Comparison of ENCODE assay signal across 8 cellular contexts in the genomic region with DNA sequence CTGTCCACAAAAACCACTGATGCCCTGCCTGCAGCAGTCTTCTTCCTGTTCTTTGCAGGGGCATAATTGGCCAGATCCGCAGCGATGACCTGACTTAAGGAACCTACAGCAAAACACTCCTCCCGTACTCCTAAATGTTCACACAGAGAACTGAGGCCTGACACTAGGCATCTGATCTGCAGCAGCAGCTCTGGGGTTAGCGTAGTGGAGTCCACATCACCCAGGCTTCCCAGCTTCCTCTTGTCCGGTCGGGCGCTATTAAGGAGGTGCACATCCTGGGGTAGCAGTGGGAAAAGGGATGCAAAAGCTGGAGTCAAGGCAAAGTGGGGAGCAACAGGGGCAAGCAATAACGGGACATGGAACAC. TPM values are rescaled to one million over a fixed set of nuclear protein-coding genes. Genes with fewer than 3 reads are reported as not detected.
DNase-seq lines count a peak whose midpoint lies in the region; ATAC-seq and TF ChIP-seq lines count a peak whose summit lies in the region.

No MANE protein-coding gene starts in this region.

- POLR2A ChIA-PET in PC-3 (lab: Charles Lee; ENCODE audit: unreplicated experiment) = no interaction called here

- peak overlapping the region; percentile 92 for H3K4me2 ChIP-seq in PC-3 (ENCODE audit: low read length)

- peak; percentile 10 for ATAC-seq in HG02885 (IDR thresholded peaks at IDR 0.05; ENCODE audit: poor library complexity, unreplicated experiment)
- peak; percentile 56 for ATAC-seq in PC-3
- no peak for ATAC-seq in lung (ENCODE audit: insufficient read depth, low FRiP score)
- peak; percentile 30 to 65 for ATAC-seq in upper lobe of left lung (ENCODE audit: low FRiP score in 2 of 2)
- ATAC-seq in HG02884 (IDR thresholded peaks at IDR 0.05; ENCODE audit: unreplicated experiment) = no peak

- H3K36me3 Mint-ChIP-seq in activated CD4-positive, alpha-beta T cell treated with anti-CD3 and anti-CD28 coated beads, Interleukin-2, amount 10 ng/mL, durations not matched to agents 24 days and 14 days (ENCODE audit: low read depth) = peaks cover 21% of the 10 kb centered on the region

- H3K27ac Mint-ChIP-seq in activated CD4-positive, alpha-beta T cell treated with anti-CD3 and anti-CD28 coated beads, Interleukin-2, amount 10 ng/mL, durations not matched to agents 24 days and 14 days = peak overlapping the region; percentile 95

- peak overlapping the region; percentile 95 for H3K4me3 ChIP-seq in PC-3 (ENCODE audit: low read length)
- H3K4me3 ChIP-seq in lung = peak overlapping the region; percentile 93
- H3K4me3 ChIP-seq in upper lobe of left lung = peak overlapping the region; percentile 80 to 97 (median 82)

- DNase-seq in activated CD4-positive, alpha-beta T cell treated with anti-CD3 and anti-CD28 coated beads, Interleukin-2, amount 10 ng/mL, durations not matched to agents 24 days and 14 days = peak; percentile 72
- no peak for DNase-seq in activated CD4-positive, alpha-beta T cell treated with anti-CD3 and anti-CD28 coated beads, Interleukin-2, amount 50 U/mL, for 4 hours
- peak; percentile 47 for DNase-seq in PC-3
- peak; percentile 32 for DNase-seq in cerebellar cortex (ENCODE audit: low spot score)
- DNase-seq in lung (ENCODE audit: low spot score) = no peak
- DNase-seq in upper lobe of left lung = peak in 1 of 2 donors; percentile 23

- H3K9me3 Mint-ChIP-seq in activated CD4-positive, alpha-beta T cell treated with anti-CD3 and anti-CD28 coated beads, Interleukin-2, amount 10 ng/mL, durations not matched to agents 24 days and 14 days = peaks cover 14% of the 10 kb centered on the region

- no peak for TF ChIP-seq POLR2A in upper lobe of left lung (IDR thresholded peaks at IDR 0.05)

- peaks cover 57% of the 10 kb centered on the region for H3K79me2 ChIP-seq in PC-3 (ENCODE audit: low read length)

- H3K27ac ChIP-seq in PC-3 (ENCODE audit: low read length) (0 out of 2 replicates have a peak overlapping the region, but pooled peaks have one; percentile 51), lung (ENCODE audit: low read depth in 1 of 2, low read length in 1 of 2) (peak overlapping the region in 1 of 2 donors; percentile 75), upper lobe of left lung (peak overlapping the region; percentile 41 to 74 (median 56))

- CTCF ChIA-PET in PC-3 (lab: Charles Lee) = no interaction called here

- no peaks in the 10 kb centered on the region for H3F3A ChIP-seq in PC-3 (ENCODE audit: low read length, unreplicated experiment)

- peaks cover 14% of the 10 kb centered on the region for H3K27me3 Mint-ChIP-seq in activated CD4-positive, alpha-beta T cell treated with anti-CD3 and anti-CD28 coated beads, Interleukin-2, amount 10 ng/mL, durations not matched to agents 24 days and 14 days

- peaks cover 8% of the 10 kb centered on the region for H4K20me1 ChIP-seq in PC-3 (ENCODE audit: low read length)

- peaks cover 39% of the 10 kb centered on the region for H3K4me1 Mint-ChIP-seq in activated CD4-positive, alpha-beta T cell treated with anti-CD3 and anti-CD28 coated beads, Interleukin-2, amount 10 ng/mL, durations not matched to agents 24 days and 14 days

- TF ChIP-seq CTCF in PC-3 (conservative IDR thresholded peaks at IDR 0.05; ENCODE audit: low read depth, low read length) (no peak), lung (IDR thresholded peaks at IDR 0.05; ENCODE audit: control extremely low read depth, extremely low read depth) (no peak), upper lobe of left lung (IDR thresholded peaks at IDR 0.05) (no peak)

- intact Hi-C loops in activated CD4-positive, alpha-beta T cell treated with anti-CD3 and anti-CD28 coated beads, Interleukin-2, amount 10 ng/mL, durations not matched to agents 24 days and 14 days (cut with micrococcal nuclease) = loop anchor here (5.0 to 10.0 kb wide), 3 partner anchors 350 to 1523 kb away; partner anchors contain the start of gene DCUN1D4
- intact Hi-C loops in PC-3 (cut with micrococcal nuclease) = loop anchor here (10.0 kb wide), 2 partner anchors 350 to 700 kb away; partner anchors contain the start of gene CHIC2

- no peaks in the 10 kb centered on the region for H3K9me2 ChIP-seq in PC-3 (replicated peaks; ENCODE audit: low read length)

- H3K9me3 ChIP-seq in PC-3 (ENCODE audit: low read length) (no peaks in the 10 kb centered on the region), lung (ENCODE audit: control insufficient read depth in 2 of 2, insufficient read depth in 1 of 2, low read length in 1 of 2) (no peaks in the 10 kb centered on the region), upper lobe of left lung (no peaks in the 10 kb centered on the region)

- H3K4me1 ChIP-seq in PC-3 (ENCODE audit: insufficient read depth, low read length) (peaks cover 34% of the 10 kb centered on the region), lung (ENCODE audit: control insufficient read depth in 2 of 2, insufficient read depth in 2 of 2, low read length in 2 of 2) (peaks cover 5 to 12% of the 10 kb centered on the region in 2 donors), upper lobe of left lung (peaks cover 19 to 30% (median 25%) of the 10 kb centered on the region in 4 donors)

- 1% methylated on average over 8 of the region's 8 CpGs for WGBS in lung, 2 donors
- 2% methylated on average over 4 to 8 of the region's 8 CpGs for WGBS in upper lobe of left lung, 2 donors

- H3K36me3 ChIP-seq in PC-3 (ENCODE audit: low read depth, low read length) (no peaks in the 10 kb centered on the region), lung (ENCODE audit: control insufficient read depth in 2 of 2, insufficient read depth in 2 of 2, low read length in 2 of 2) (no peaks in the 10 kb centered on the region), upper lobe of left lung (no peaks in the 10 kb centered on the region)

- H3K4me3 Mint-ChIP-seq in activated CD4-positive, alpha-beta T cell treated with anti-CD3 and anti-CD28 coated beads, Interleukin-2, amount 10 ng/mL, durations not matched to agents 24 days and 14 days = peak overlapping the region; percentile 98

- peak overlapping the region; percentile 84 for H2AFZ ChIP-seq in PC-3 (ENCODE audit: low read length)

- peak overlapping the region; percentile 91 for H3K9ac ChIP-seq in PC-3 (ENCODE audit: low read length)

- no peak for TF ChIP-seq EP300 in upper lobe of left lung (IDR thresholded peaks at IDR 0.05)

- no TSS peak for BruUV-seq in PC-3 (replicated peaks; lab: Mats Ljungman, UMichigan)

- H3K27me3 ChIP-seq in PC-3 (ENCODE audit: low read length) (no peaks in the 10 kb centered on the region), lung (ENCODE audit: control insufficient read depth, insufficient read depth) (no peaks in the 10 kb centered on the region), upper lobe of left lung (no peaks in the 10 kb centered on the region)

RNA-seq across cellular contexts. Expression of gene SCFD2, which starts 0.8 kb away (rescaled TPM):
- 35.0 and 39.9 TPM in 2 replicates for total RNA-seq in activated CD4-positive, alpha-beta T cell treated with anti-CD3 and anti-CD28 coated beads, Interleukin-2, amount 10 ng/mL, durations not matched to agents 24 days and 14 days
- total RNA-seq in PC-3 (2014; rRNA removed) = 36.6 and 40.7 TPM in 2 replicates
- 10 to 100 TPM; 22.4 to 28.7 TPM for total RNA-seq in lung
- polyA plus RNA-seq in lung = 10 to 100 TPM in 1 of 2 donors, 1 to 10 TPM in 1; 5.2 to 10.3 TPM
- 10 to 100 TPM; 15.2 to 33.5 (median 20.0) TPM for total RNA-seq in upper lobe of left lung

RNA-seq across cellular contexts. Expression of gene FIP1L1, which starts 12.3 kb away (rescaled TPM):
- 111 and 114 TPM in 2 replicates for total RNA-seq in activated CD4-positive, alpha-beta T cell treated with anti-CD3 and anti-CD28 coated beads, Interleukin-2, amount 10 ng/mL, durations not matched to agents 24 days and 14 days
- 76.1 and 102 TPM in 2 replicates for total RNA-seq in PC-3 (2014; rRNA removed)
- total RNA-seq in lung = 10 to 100 TPM; 31.6 to 82.8 TPM
- polyA plus RNA-seq in lung = 10 to 100 TPM; 22.1 to 32.4 TPM
- total RNA-seq in upper lobe of left lung = 10 to 100 TPM; 30.0 to 67.9 (median 39.7) TPM

Comparison
In these comparisons a context has a peak if more than half of its experiments do, and no peak if none do; other contexts are left out.
1. DNase-seq: peak in activated CD4-positive, alpha-beta T cell treated with anti-CD3 and anti-CD28 coated beads, Interleukin-2, amount 10 ng/mL, durations not matched to agents 24 days and 14 days (single experiment), PC-3 (single experiment) and cerebellar cortex (single experiment); none in activated CD4-positive, alpha-beta T cell treated with anti-CD3 and anti-CD28 coated beads, Interleukin-2, amount 50 U/mL, for 4 hours (0 of 2) and lung (single experiment).
2. ATAC-seq: peak in HG02885 (single experiment), PC-3 (single experiment) and upper lobe of left lung (2 of 2); none in lung (single experiment) and HG02884 (single experiment).
3. Peak in every context shown above with its lines, with median percentiles within 50 percentile points of each other: H3K4me3 ChIP-seq.